ENCODE assay signal across 16 cellular contexts in the genomic region with DNA sequence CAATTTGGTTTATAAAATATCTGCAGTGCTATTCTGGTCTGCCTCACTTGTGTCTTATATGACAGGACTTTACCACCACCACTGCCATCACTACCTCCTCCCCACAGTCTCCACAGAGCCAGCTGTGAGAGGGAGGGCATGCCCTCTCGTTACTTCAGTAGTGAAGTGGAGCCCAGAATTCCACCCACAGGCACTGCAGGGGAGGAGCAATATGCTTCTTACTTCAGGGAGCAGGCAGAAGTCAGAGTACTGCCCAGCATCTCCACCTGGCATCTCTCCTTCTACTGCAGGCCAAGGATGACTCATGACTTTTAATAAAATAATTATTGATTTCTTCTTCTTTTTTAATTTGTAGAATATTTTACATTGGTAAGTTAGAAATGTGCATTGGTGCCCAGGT.
DNase-seq lines count a peak whose midpoint lies in the region; ATAC-seq and TF ChIP-seq lines count a peak whose summit lies in the region.
"Had no signal": no experiment of that assay in that cellular context is flagged by ENCODE, and none has a peak within 500 bp of the region (broad histone marks: within the 10 kb centered on the region; RNA-seq: fewer than 3 reads in every experiment).

No MANE protein-coding gene starts in this region.

- POLR2A ChIA-PET in CD4-positive, alpha-beta T cell (lab: Charles Lee): no interaction called here

- no peak overlapping the region for H3K27ac Mint-ChIP-seq in CD4-positive, alpha-beta T cell

- H2BK12ac ChIP-seq in trophoblast cell (ENCODE audit: low read length): no peak overlapping the region

- no peak for ATAC-seq in CD4-positive, alpha-beta T cell (ENCODE audit: poor library complexity)
- ATAC-seq: K562 had no signal

- no peak overlapping the region for H4K12ac ChIP-seq in trophoblast cell (ENCODE audit: low read depth, low read length)

- no peak overlapping the region for H3K4me3 Mint-ChIP-seq in CD4-positive, alpha-beta T cell

- H4K8ac ChIP-seq in trophoblast cell (ENCODE audit: low read depth, low read length): no peak overlapping the region

- no peak overlapping the region for H3K27ac ChIP-seq in trophoblast cell (ENCODE audit: low read depth, low read length)
- no peak overlapping the region for H3K27ac ChIP-seq in CD4-positive, alpha-beta T cell (ENCODE audit: low read depth, low read length)
- H3K27ac ChIP-seq: BLaER1 treated with 17β-estradiol and CSF1 and Interleukin-3, amounts not matched to agents 10 nM and 100 nM; HL-60 had no signal

- H3K9ac ChIP-seq in trophoblast cell (ENCODE audit: low read length): no peak overlapping the region
- H3K9ac ChIP-seq: BLaER1 treated with 17β-estradiol and CSF1 and Interleukin-3, amounts not matched to agents 10 nM and 100 nM had no signal

- H3K27me3 Mint-ChIP-seq in CD4-positive, alpha-beta T cell: no peaks in the 10 kb centered on the region

- DNase-seq in GM03348 (ENCODE audit: low spot score) (peak; percentile 11), NCI-H69 (lab: John Stamatoyannopoulos, UW) (peak; percentile 6), fibroblast of mammary gland (ENCODE audit: low read depth) (peak; percentile 17), trophoblast cell (no peak), NCI-H1092 treated with DMSO at 0.1 percent for 48 hours (lab: John Stamatoyannopoulos, UW) (no peak)
- no peak for DNase-seq in CD4-positive, alpha-beta T cell
- DNase-seq in activated CD8-positive, alpha-beta memory T cell treated with anti-CD3 and anti-CD28 coated beads for 24 hours: no peak
- DNase-seq: DMS53, NCI-H1105, NCI-H187, NCI-H2171, NCI-H510A, SIG-M5 had no signal

- intact Hi-C loops in CD4-positive, alpha-beta T cell (cut with DNase I, micrococcal nuclease): no loop called here

- no peaks in the 10 kb centered on the region for H3K4me1 ChIP-seq in trophoblast cell (ENCODE audit: control insufficient read depth in 1 of 2, insufficient read depth in 2 of 2, low read length in 2 of 2)

- TF ChIP-seq CTCF in fibroblast of mammary gland (conservative IDR thresholded peaks at IDR 0.05; ENCODE audit: control insufficient read depth, insufficient read depth, low read depth, low read length): no peak
- no peak for TF ChIP-seq CTCF in CD4-positive, alpha-beta T cell (IDR thresholded peaks at IDR 0.05)

- H3K9me3 Mint-ChIP-seq in CD4-positive, alpha-beta T cell: no peaks in the 10 kb centered on the region

- peak overlapping the region; percentile 54 for H3K23ac ChIP-seq in trophoblast cell (ENCODE audit: low read length)

- H3K4me3 ChIP-seq in fibroblast of mammary gland (ENCODE audit: control insufficient read depth, low read depth, low read length): no peak overlapping the region
- no peak overlapping the region for H3K4me3 ChIP-seq in trophoblast cell (ENCODE audit: low read depth, low read length)
- H3K4me3 ChIP-seq: BLaER1 treated with 17β-estradiol and CSF1 and Interleukin-3, amounts not matched to agents 10 nM and 100 nM; K562 had no signal

- no peaks in the 10 kb centered on the region for H3K79me2 ChIP-seq in trophoblast cell (ENCODE audit: control insufficient read depth, insufficient read depth, low read length, poor library complexity)

- no peak overlapping the region for H2AK5ac ChIP-seq in trophoblast cell (ENCODE audit: low read length)

- H3K4me1 Mint-ChIP-seq in CD4-positive, alpha-beta T cell (ENCODE audit: low read depth): no peaks in the 10 kb centered on the region

- H3K4me2 ChIP-seq in trophoblast cell (ENCODE audit: low read length): no peak overlapping the region
- H3K4me2 ChIP-seq: BLaER1 treated with 17β-estradiol and CSF1 and Interleukin-3, amounts not matched to agents 10 nM and 100 nM had no signal

- no peaks in the 10 kb centered on the region for H3K27me3 ChIP-seq in trophoblast cell (ENCODE audit: insufficient read depth, low read length)
- no peaks in the 10 kb centered on the region for H3K27me3 ChIP-seq in CD4-positive, alpha-beta T cell (ENCODE audit: control insufficient read depth, insufficient read depth, low read length)
- H3K27me3 ChIP-seq: BLaER1 treated with 17β-estradiol and CSF1 and Interleukin-3, amounts not matched to agents 10 nM and 100 nM had no signal

- H3K9me3 ChIP-seq in trophoblast cell (ENCODE audit: insufficient read depth, low read depth, low read length): no peaks in the 10 kb centered on the region
- H3K9me3 ChIP-seq in CD4-positive, alpha-beta T cell (ENCODE audit: control insufficient read depth, low read length): no peaks in the 10 kb centered on the region
- H3K9me3 ChIP-seq: BLaER1 treated with 17β-estradiol and CSF1 and Interleukin-3, amounts not matched to agents 10 nM and 100 nM had no signal

- CTCF ChIA-PET in CD4-positive, alpha-beta T cell (lab: Charles Lee): no interaction called here

- no peak overlapping the region for H3K14ac ChIP-seq in trophoblast cell (ENCODE audit: low read length)

- H3K4ac ChIP-seq in trophoblast cell (ENCODE audit: low read depth, low read length): no peak overlapping the region

- H3K18ac ChIP-seq in trophoblast cell (ENCODE audit: low read length): no peak overlapping the region

- H3K79me1 ChIP-seq in trophoblast cell (ENCODE audit: low read length): no peaks in the 10 kb centered on the region

- H3K36me3 ChIP-seq in trophoblast cell (ENCODE audit: control insufficient read depth in 1 of 2, insufficient read depth in 2 of 2, low read length in 2 of 2): no peaks in the 10 kb centered on the region

- no peaks in the 10 kb centered on the region for H3K36me3 Mint-ChIP-seq in CD4-positive, alpha-beta T cell (ENCODE audit: low read depth)

- no peak overlapping the region for H4K91ac ChIP-seq in trophoblast cell (ENCODE audit: low read depth, low read length)

- no peak overlapping the region for H2BK120ac ChIP-seq in trophoblast cell (ENCODE audit: insufficient read depth, low read length, poor library complexity)

- no CpG with 5 or more reads among the region's 1 CpG for WGBS in trophoblast cell (ENCODE audit: extremely low coverage, insufficient coverage, insufficient read length)

- H2BK5ac ChIP-seq in trophoblast cell (ENCODE audit: low read depth, low read length, poor library complexity): no peak overlapping the region

- no peak overlapping the region for H2AFZ ChIP-seq in trophoblast cell (ENCODE audit: insufficient read depth, low read length, poor library complexity)

Comparison
In these comparisons a context has a peak if more than half of its experiments do, and no peak if none do; other contexts are left out.
1. DNase-seq: peak in GM03348 (single experiment), NCI-H69 (single experiment) and fibroblast of mammary gland (single experiment); none in trophoblast cell (0 of 2), CD4-positive, alpha-beta T cell (0 of 10), activated CD8-positive, alpha-beta memory T cell treated with anti-CD3 and anti-CD28 coated beads for 24 hours (single experiment) and NCI-H1092 treated with DMSO at 0.1 percent for 48 hours (single experiment).